Comparison of ENCODE assay signal across 8 cellular contexts in the genomic region with DNA sequence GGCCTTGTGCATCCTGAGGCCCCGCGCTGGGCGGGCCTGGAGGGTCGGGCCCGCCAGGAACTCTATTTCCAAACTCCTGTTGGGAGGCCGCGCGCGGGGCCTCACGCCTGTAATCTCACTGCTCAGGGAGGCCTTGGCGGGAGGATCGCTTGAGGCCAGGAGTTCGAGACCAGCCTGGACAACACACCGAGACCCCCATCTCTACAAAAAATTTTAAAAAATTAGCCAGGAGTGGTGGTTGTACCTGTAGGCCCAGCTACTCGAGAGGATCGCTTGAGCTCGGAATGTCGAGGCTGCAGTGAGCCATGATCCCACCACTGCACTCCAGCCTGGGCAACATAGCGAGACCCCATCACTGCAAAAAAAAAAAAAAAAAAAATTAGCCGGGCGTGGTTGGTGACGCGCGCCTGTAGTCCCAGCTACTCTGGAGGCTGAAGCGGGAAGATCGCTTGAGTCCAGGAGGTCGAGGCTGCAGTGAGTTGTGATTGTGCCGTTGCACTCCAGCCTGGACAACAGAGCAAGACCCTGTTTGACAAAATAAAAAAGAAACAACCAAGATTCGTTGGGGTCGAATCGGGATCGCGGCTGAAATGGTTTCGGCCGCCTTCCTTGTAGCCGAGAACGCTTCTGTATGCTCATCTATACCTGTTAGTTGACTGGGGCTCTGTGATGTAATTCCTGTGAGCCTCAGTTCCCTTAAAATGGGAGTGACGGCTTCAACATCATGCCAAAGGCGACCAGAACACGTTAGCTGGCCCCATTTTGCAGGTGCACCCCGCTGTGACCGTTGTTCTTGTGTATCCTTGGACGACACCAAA. TPM values are rescaled to one million over a fixed set of nuclear protein-coding genes. Genes with fewer than 3 reads are reported as not detected.
DNase-seq lines count a peak whose midpoint lies in the region; ATAC-seq, FAIRE-seq and TF ChIP-seq lines count a peak whose summit lies in the region.

No MANE protein-coding gene starts in this region.

- ATAC-seq in WTC11 (peak; percentile 5), left cardiac atrium (peak; percentile 20 to 50), HG03520 (IDR thresholded peaks at IDR 0.05; ENCODE audit: unreplicated experiment) (no peak), HG03097 (IDR thresholded peaks at IDR 0.05; ENCODE audit: low FRiP score, unreplicated experiment) (no peak), GM18868 (IDR thresholded peaks at IDR 0.05; ENCODE audit: unreplicated experiment) (no peak)

- POLR2A ChIA-PET in WTC11 (lab: Charles Lee), result no interaction called here

- 33 to 42% (median 39%) methylated on average over 42 to 43 of the region's 43 CpGs for WGBS in small intestine, 3 donors

- peaks cover 14% of the 10 kb centered on the region; the same call in 1 of the 2 replicates for H3K36me3 Mint-ChIP-seq in WTC11

- H3K9me3 Mint-ChIP-seq in WTC11, result no peaks in the 10 kb centered on the region

- H3K4me3 ChIP-seq in HAP-1 (peak overlapping the region; percentile 83), small intestine (ENCODE audit: low read depth in 1 of 2, low read length in 2 of 2) (peak overlapping the region; percentile 80 to 98)

- DNase-seq in HAP-1 (ENCODE audit: low spot score in 2 of 2), result peak in 1 of 2 experiments; percentile 16
- DNase-seq in WTC11 (ENCODE audit: low spot score), result no peak
- DNase-seq in left cardiac atrium, result no peak
- no peak for DNase-seq in small intestine
- no peak for DNase-seq in stimulated activated CD4-positive, alpha-beta T cell treated with anti-CD3 and anti-CD28 coated beads, Interleukin-15, amount 100 ng/mL, for 24 hours

- peaks cover 5% of the 10 kb centered on the region; the same call in 1 of the 2 replicates for H3K27me3 Mint-ChIP-seq in WTC11 (ENCODE audit: low read depth)

- no peak for TF ChIP-seq CTCF in WTC11 (IDR thresholded peaks at IDR 0.05)

- intact Hi-C loops in left cardiac atrium (cut with DNase I), result loop anchor here (5.0 to 10.0 kb wide), 2 partner anchors 35 to 82 kb away; a partner anchor contains a TSS

- H3K27me3 ChIP-seq in HAP-1 (ENCODE audit: low read depth), result no peaks in the 10 kb centered on the region
- no peaks in the 10 kb centered on the region for H3K27me3 ChIP-seq in small intestine (ENCODE audit: control insufficient read depth in 2 of 2, insufficient read depth in 2 of 2, low read length in 2 of 2)

- H3K9me3 ChIP-seq in HAP-1, result no peaks in the 10 kb centered on the region
- H3K9me3 ChIP-seq in small intestine (ENCODE audit: control insufficient read depth, low read depth), result no peaks in the 10 kb centered on the region

- H3K4me1 ChIP-seq in HAP-1 (peaks cover 18% of the 10 kb centered on the region), small intestine (ENCODE audit: control insufficient read depth in 2 of 2, insufficient read depth in 1 of 2, low read depth in 1 of 2, low read length in 1 of 2) (peaks cover 4 to 11% of the 10 kb centered on the region in 2 donors)

- H3K36me3 ChIP-seq in HAP-1 (replicated peaks) (peaks cover 64% of the 10 kb centered on the region), small intestine (ENCODE audit: control insufficient read depth in 2 of 2, insufficient read depth in 2 of 2, low read length in 2 of 2) (peaks cover 3 to 5% of the 10 kb centered on the region in 2 donors)

- H3K27ac ChIP-seq in small intestine (ENCODE audit: low read depth in 1 of 2, low read length in 1 of 2), result peak overlapping the region; percentile 99 to 100

- in situ Hi-C loops in HAP-1 (cut with MboI; ENCODE audit: low sequenced_read_pairs), result loop anchor here (5.0 kb wide), 1 partner anchor 35 kb away; no protein-coding TSS in a partner anchor

- no peak for FAIRE-seq in small intestine (lab: Jason Lieb, UNC)

- H3K27ac Mint-ChIP-seq in WTC11, result peak overlapping the region; percentile 99

- peaks cover 42% of the 10 kb centered on the region for H3K4me1 Mint-ChIP-seq in WTC11

- H3K4me3 Mint-ChIP-seq in WTC11, result peak overlapping the region; percentile 93

- CTCF ChIA-PET in WTC11 (lab: Charles Lee), result interaction anchor here (0.8 to 4.7 kb wide), 5 partner anchors 14 to 81 kb away, joined by 3 to 65 read pairs (median 21); a partner anchor contains a TSS

TF ChIP-seq in WTC11, 78 proteins besides CTCF, POLR2A, EP300 and RAD21:
- TF ChIP-seq, protein P1, sequence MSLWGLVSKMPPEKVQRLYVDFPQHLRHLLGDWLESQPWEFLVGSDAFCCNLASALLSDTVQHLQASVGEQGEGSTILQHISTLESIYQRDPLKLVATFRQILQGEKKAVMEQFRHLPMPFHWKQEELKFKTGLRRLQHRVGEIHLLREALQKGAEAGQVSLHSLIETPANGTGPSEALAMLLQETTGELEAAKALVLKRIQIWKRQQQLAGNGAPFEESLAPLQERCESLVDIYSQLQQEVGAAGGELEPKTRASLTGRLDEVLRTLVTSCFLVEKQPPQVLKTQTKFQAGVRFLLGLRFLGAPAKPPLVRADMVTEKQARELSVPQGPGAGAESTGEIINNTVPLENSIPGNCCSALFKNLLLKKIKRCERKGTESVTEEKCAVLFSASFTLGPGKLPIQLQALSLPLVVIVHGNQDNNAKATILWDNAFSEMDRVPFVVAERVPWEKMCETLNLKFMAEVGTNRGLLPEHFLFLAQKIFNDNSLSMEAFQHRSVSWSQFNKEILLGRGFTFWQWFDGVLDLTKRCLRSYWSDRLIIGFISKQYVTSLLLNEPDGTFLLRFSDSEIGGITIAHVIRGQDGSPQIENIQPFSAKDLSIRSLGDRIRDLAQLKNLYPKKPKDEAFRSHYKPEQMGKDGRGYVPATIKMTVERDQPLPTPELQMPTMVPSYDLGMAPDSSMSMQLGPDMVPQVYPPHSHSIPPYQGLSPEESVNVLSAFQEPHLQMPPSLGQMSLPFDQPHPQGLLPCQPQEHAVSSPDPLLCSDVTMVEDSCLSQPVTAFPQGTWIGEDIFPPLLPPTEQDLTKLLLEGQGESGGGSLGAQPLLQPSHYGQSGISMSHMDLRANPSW (CRISPR knock-in tag; conservative IDR thresholded peaks at IDR 0.05; ENCODE audit: low read depth), result no peak
- TF ChIP-seq SMAD4 (CRISPR knock-in tag; IDR thresholded peaks at IDR 0.05), result 0 out of 2 replicates have a peak, but pooled peaks have one; percentile 3
- no peak for TF ChIP-seq ZNF138 (CRISPR knock-in tag; conservative IDR thresholded peaks at IDR 0.05)
- TF ChIP-seq, protein P2, sequence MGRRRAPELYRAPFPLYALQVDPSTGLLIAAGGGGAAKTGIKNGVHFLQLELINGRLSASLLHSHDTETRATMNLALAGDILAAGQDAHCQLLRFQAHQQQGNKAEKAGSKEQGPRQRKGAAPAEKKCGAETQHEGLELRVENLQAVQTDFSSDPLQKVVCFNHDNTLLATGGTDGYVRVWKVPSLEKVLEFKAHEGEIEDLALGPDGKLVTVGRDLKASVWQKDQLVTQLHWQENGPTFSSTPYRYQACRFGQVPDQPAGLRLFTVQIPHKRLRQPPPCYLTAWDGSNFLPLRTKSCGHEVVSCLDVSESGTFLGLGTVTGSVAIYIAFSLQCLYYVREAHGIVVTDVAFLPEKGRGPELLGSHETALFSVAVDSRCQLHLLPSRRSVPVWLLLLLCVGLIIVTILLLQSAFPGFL (CRISPR knock-in tag; IDR thresholded peaks at IDR 0.05; ENCODE audit: borderline replicate concordance), result 0 out of 2 replicates have a peak, but pooled peaks have one; percentile 53
- 0 out of 2 replicates have a peak, but pooled peaks have one; percentile 3 for TF ChIP-seq TEAD4 (CRISPR knock-in tag; IDR thresholded peaks at IDR 0.05)
- TF ChIP-seq GTF2I (CRISPR knock-in tag; conservative IDR thresholded peaks at IDR 0.05), result peak; percentile 54; the same call in 1 of the 2 replicates
- peak; percentile 93 for TF ChIP-seq ZNF121 (CRISPR knock-in tag; IDR thresholded peaks at IDR 0.05)

RNA-seq across cellular contexts. Expression of a gene that starts 0.6 kb away (rescaled TPM):
- total RNA-seq in WTC11 (2021) (167 to 184 TPM (median 169 TPM) in 3 replicates), left cardiac atrium (10 to 100 TPM; 28.8 to 34.4 TPM)
- 10 to 100 TPM; 31.8 to 45.5 (median 35.1) TPM for polyA plus RNA-seq in small intestine

RNA-seq across cellular contexts. Expression of a gene that starts 1.1 kb away (rescaled TPM):
- total RNA-seq in WTC11 (2021) (164 to 189 TPM (median 167 TPM) in 3 replicates), left cardiac atrium (10 to 100 TPM; 45.2 to 45.7 TPM)
- polyA plus RNA-seq in small intestine, result 100 to 1,000 TPM; 269 to 307 (median 286) TPM

RNA-seq across cellular contexts. Expression of a gene that starts 11.9 kb away (rescaled TPM):
- total RNA-seq in WTC11 (2021) (4.7 to 11.2 TPM (median 5.2 TPM) in 3 replicates), left cardiac atrium (1 to 10 TPM in 1 of 2 donors, under 1 TPM in 1; 0.80 to 1.6 TPM)
- 1 to 10 TPM; 1.1 to 3.0 (median 1.9) TPM for polyA plus RNA-seq in small intestine

RNA-seq across cellular contexts. Expression of a gene that starts 19.0 kb away (rescaled TPM):
- total RNA-seq in WTC11 (2021), result 0.33 to 1.4 TPM (median 0.73 TPM) in 3 replicates
- total RNA-seq in left cardiac atrium, result under 1 TPM in 1 of 2 donors, not detected in 1; 0.27 TPM
- polyA plus RNA-seq in small intestine, result 1 to 10 TPM in 2 of 3 donors, under 1 TPM in 1; 0.69 to 1.9 (median 1.3) TPM

RNA-seq across cellular contexts. Expression of a gene that starts 44.7 kb away (rescaled TPM):
- total RNA-seq in WTC11 (2021) (not detected in 3 replicates), left cardiac atrium (1 to 10 TPM; 1.0 to 2.3 TPM)
- polyA plus RNA-seq in small intestine, result under 1 TPM in 2 of 3 donors, not detected in 1; 0.46 to 0.54 TPM

Comparison
In these comparisons a context has a peak if more than half of its experiments do, and no peak if none do; other contexts are left out.
1. ATAC-seq: peak in WTC11 (single experiment) and left cardiac atrium (2 of 2); none in HG03520 (single experiment), HG03097 (single experiment) and GM18868 (single experiment).